Comparison of ENCODE assay signal across 28 cellular contexts in the genomic region with DNA sequence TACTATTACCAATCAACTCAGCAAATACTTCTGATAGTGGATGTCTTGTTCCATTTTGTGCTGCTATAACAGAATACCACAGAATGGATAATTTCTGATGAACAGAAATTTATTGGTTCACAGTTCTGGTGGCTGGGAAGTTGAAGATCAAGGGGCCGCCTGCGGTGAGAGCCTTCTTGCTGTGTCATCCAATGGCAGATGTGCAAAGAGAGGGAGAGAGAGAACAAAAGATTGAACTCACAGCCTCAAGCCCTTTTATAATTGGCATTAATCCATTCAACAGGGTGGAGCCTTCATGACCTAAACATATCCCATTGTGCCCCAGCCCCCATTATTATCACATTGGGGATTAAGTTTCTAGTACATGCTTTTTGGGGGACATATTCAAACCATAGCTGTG.
"Had no signal": no experiment of that assay in that cellular context is flagged by ENCODE, and none has a peak within 500 bp of the region (broad histone marks: within the 10 kb centered on the region; RNA-seq: fewer than 3 reads in every experiment).

No MANE protein-coding gene starts in this region.

- ATAC-seq: activated CD8-positive, alpha-beta T cell treated with anti-CD3 and anti-CD28 coated beads, Interleukin-2, amount 10 ng/mL, durations not matched to agents 7 days and 5 days; activated naive CD4-positive, alpha-beta T cell treated with anti-CD3 and anti-CD28 coated beads, Interleukin-2, amount 50 U/mL, for 72 hours; activated naive CD8-positive, alpha-beta T cell treated with anti-CD3 and anti-CD28 coated beads, Interleukin-2, amount 50 U/mL, for 24 hours; PC-3; SK-N-SH treated with all-trans-retinoic acid at 6 μM for 48 hours; T-helper 17 cell; WTC11 had no signal

- DNase-seq: activated CD4-positive, alpha-beta T cell treated with anti-CD3 and anti-CD28 coated beads for 48 hours; activated CD4-positive, alpha-beta T cell treated with anti-CD3 and anti-CD28 coated beads, Interleukin-2, amount 50 U/mL, for 4 hours; activated CD4-positive, CD25-positive, alpha-beta regulatory T cell treated with anti-CD3 and anti-CD28 coated beads, Interleukin-2, amount 50 U/mL, for 72 hours; activated CD8-positive, alpha-beta T cell treated with anti-CD3 and anti-CD28 coated beads, Interleukin-2, amount 10 ng/mL, durations not matched to agents 7 days and 5 days; activated effector memory CD4-positive, alpha-beta T cell treated with Interleukin-2 at 50 U/mL for 16 hours; activated naive CD4-positive, alpha-beta T cell treated with Interleukin-2 at 50 U/mL for 16 hours; activated naive CD8-positive, alpha-beta T cell treated with anti-CD3 and anti-CD28 coated beads, Interleukin-2, amount 50 U/mL, for 24 hours; activated T-cell treated with anti-CD3 and anti-CD28 coated beads, Interleukin-2, amount 50 U/mL, for 24 hours; amniotic stem cell; MG63; MV-4-11; NCI-H1417 treated with DMSO at 0.1 percent for 48 hours; NCI-H187; NCI-H2081 treated with DMSO at 0.1 percent for 48 hours; NCI-H2171 treated with DMSO at 0.1 percent for 48 hours; NCI-H345; NCI-H510A; NCI-H526 treated with DMSO at 0.1 percent for 48 hours; NK-92 treated with Interleukin-12 subunit alpha and Interleukin-12 subunit beta, amount 100 ng/mL, for 24 hours; PC-3; T-helper 17 cell; T-helper 9 cell had no signal

- H3K36me3 Mint-ChIP-seq: activated naive CD4-positive, alpha-beta T cell treated with anti-CD3 and anti-CD28 coated beads, Interleukin-2, amount 50 U/mL, for 72 hours; brain; WTC11 had no signal

- H3K9me3 Mint-ChIP-seq: activated naive CD4-positive, alpha-beta T cell treated with anti-CD3 and anti-CD28 coated beads, Interleukin-2, amount 50 U/mL, for 72 hours; activated naive CD8-positive, alpha-beta T cell treated with anti-CD3 and anti-CD28 coated beads, Interleukin-2, amount 50 U/mL, for 24 hours; activated T-cell treated with anti-CD3 and anti-CD28 coated beads, Interleukin-2, amount 50 U/mL, for 24 hours; activated T-helper 1 cell treated with anti-CD3 and anti-CD28 coated beads, Interleukin-12 subunit alpha, Interleukin-12 subunit beta, Interleukin-2, Interleukin-4 antibody, amounts not matched to agents 30 ng/mL and 10 ng/mL and 1 ng/mL, durations not matched to agents 14 hours and 24 hours and 36 hours; WTC11 had no signal

- H3K4me3 Mint-ChIP-seq: activated CD8-positive, alpha-beta T cell treated with anti-CD3 and anti-CD28 coated beads, Interleukin-2, amount 10 ng/mL, durations not matched to agents 7 days and 5 days; activated naive CD8-positive, alpha-beta T cell treated with anti-CD3 and anti-CD28 coated beads, Interleukin-2, amount 50 U/mL, for 24 hours; activated T-cell treated with anti-CD3 and anti-CD28 coated beads, Interleukin-2, amount 50 U/mL, for 24 hours; activated T-helper 1 cell treated with anti-CD3 and anti-CD28 coated beads, Interleukin-12 subunit alpha, Interleukin-12 subunit beta, Interleukin-2, Interleukin-4 antibody, amounts not matched to agents 30 ng/mL and 10 ng/mL and 1 ng/mL, durations not matched to agents 14 hours and 24 hours and 36 hours; brain; T-helper 17 cell; WTC11 had no signal

- H3K4me1 Mint-ChIP-seq: activated naive CD8-positive, alpha-beta T cell treated with anti-CD3 and anti-CD28 coated beads, Interleukin-2, amount 50 U/mL, for 24 hours; brain; T-helper 17 cell; WTC11 had no signal

- FAIRE-seq: RCC 7860 had no signal

- H3K27me3 Mint-ChIP-seq: activated naive CD8-positive, alpha-beta T cell treated with anti-CD3 and anti-CD28 coated beads, Interleukin-2, amount 50 U/mL, for 24 hours; brain had no signal

- H3K27ac Mint-ChIP-seq: activated CD8-positive, alpha-beta T cell treated with anti-CD3 and anti-CD28 coated beads, Interleukin-2, amount 10 ng/mL, durations not matched to agents 7 days and 5 days; activated naive CD4-positive, alpha-beta T cell treated with anti-CD3 and anti-CD28 coated beads, Interleukin-2, amount 50 U/mL, for 72 hours; activated naive CD8-positive, alpha-beta T cell treated with anti-CD3 and anti-CD28 coated beads, Interleukin-2, amount 50 U/mL, for 24 hours; activated T-cell treated with anti-CD3 and anti-CD28 coated beads, Interleukin-2, amount 50 U/mL, for 24 hours; activated T-helper 1 cell treated with anti-CD3 and anti-CD28 coated beads, Interleukin-12 subunit alpha, Interleukin-12 subunit beta, Interleukin-2, Interleukin-4 antibody, amounts not matched to agents 30 ng/mL and 10 ng/mL and 1 ng/mL, durations not matched to agents 14 hours and 24 hours and 36 hours; brain; T-helper 17 cell; WTC11 had no signal
